Comparison of ENCODE assay signal across 24 cellular contexts in genomic region chr11:126878892-126879291, GRCh38.
"Had no signal": no experiment of that assay in that cellular context is flagged by ENCODE, and none has a peak within 500 bp of the region (broad histone marks: within the 10 kb centered on the region; RNA-seq: fewer than 3 reads in every experiment).

No MANE protein-coding gene starts in this region.

- H3K36me3 Mint-ChIP-seq: activated CD8-positive, alpha-beta memory T cell treated with anti-CD3 and anti-CD28 coated beads, Interleukin-2, amount 10 ng/mL, durations not matched to agents 7 days and 5 days; activated naive CD4-positive, alpha-beta T cell treated with anti-CD3 and anti-CD28 coated beads, Interleukin-2, amount 50 U/mL, for 24 hours had no signal

- H3K9me3 Mint-ChIP-seq: activated B cell treated with CpG ODN at 0.5 μM for 24 hours; activated naive CD4-positive, alpha-beta T cell treated with anti-CD3 and anti-CD28 coated beads, Interleukin-2, amount 50 U/mL, for 24 hours; activated naive CD8-positive, alpha-beta T cell treated with anti-CD3 and anti-CD28 coated beads, Interleukin-2, amount 50 U/mL, for 24 hours; activated T-helper 2 cell treated with anti-CD3 and anti-CD28 coated beads, Interferon-gamma antibody, Interleukin-2, Interleukin-4, amounts not matched to agents 10 μg/mL and 5 μg/mL and 100 μg/mL, durations not matched to agents 14 hours and 24 hours and 36 hours; dendritic cell treated with granulocyte-macrophage colony-stimulating factor and Interleukin-4, amounts not matched to agents 40 ng/mL and 50 ng/mL, for 4 days; nephron; T-helper 2 cell treated with Interferon-gamma antibody and Interleukin-4, amounts not matched to agents 5 μg/mL and 100 μg/mL, for 36 hours had no signal

- H3K4me1 ChIP-seq: breast epithelium, esophagus muscularis mucosa, left ventricle myocardium inferior, psoas muscle, spleen, testis, transverse colon had no signal

- H3K27ac Mint-ChIP-seq: activated B cell treated with CpG ODN at 0.5 μM for 24 hours; activated CD8-positive, alpha-beta memory T cell treated with anti-CD3 and anti-CD28 coated beads, Interleukin-2, amount 10 ng/mL, durations not matched to agents 7 days and 5 days; activated CD8-positive, alpha-beta T cell treated with anti-CD3 and anti-CD28 coated beads, Interleukin-2, amount 10 ng/mL, durations not matched to agents 7 days and 5 days; activated naive CD4-positive, alpha-beta T cell treated with anti-CD3 and anti-CD28 coated beads, Interleukin-2, amount 50 U/mL, for 24 hours; activated naive CD8-positive, alpha-beta T cell treated with anti-CD3 and anti-CD28 coated beads, Interleukin-2, amount 50 U/mL, for 24 hours; activated T-helper 2 cell treated with anti-CD3 and anti-CD28 coated beads, Interferon-gamma antibody, Interleukin-2, Interleukin-4, amounts not matched to agents 10 μg/mL and 5 μg/mL and 100 μg/mL, durations not matched to agents 14 hours and 24 hours and 36 hours; dendritic cell treated with granulocyte-macrophage colony-stimulating factor and Interleukin-4, amounts not matched to agents 40 ng/mL and 50 ng/mL, for 4 days; T-helper 2 cell treated with Interferon-gamma antibody and Interleukin-4, amounts not matched to agents 5 μg/mL and 100 μg/mL, for 36 hours had no signal

- H3K27me3 Mint-ChIP-seq: activated B cell treated with CpG ODN at 0.5 μM for 24 hours; activated CD8-positive, alpha-beta memory T cell treated with anti-CD3 and anti-CD28 coated beads, Interleukin-2, amount 10 ng/mL, durations not matched to agents 7 days and 5 days had no signal

- H3K9me3 ChIP-seq: breast epithelium, esophagus muscularis mucosa, left ventricle myocardium inferior, ovary, psoas muscle, spleen, testis, transverse colon had no signal

- H3K4me1 Mint-ChIP-seq: activated B cell treated with CpG ODN at 0.5 μM for 24 hours; activated CD8-positive, alpha-beta memory T cell treated with anti-CD3 and anti-CD28 coated beads, Interleukin-2, amount 10 ng/mL, durations not matched to agents 7 days and 5 days; activated naive CD4-positive, alpha-beta T cell treated with anti-CD3 and anti-CD28 coated beads, Interleukin-2, amount 50 U/mL, for 24 hours; activated naive CD8-positive, alpha-beta T cell treated with anti-CD3 and anti-CD28 coated beads, Interleukin-2, amount 50 U/mL, for 24 hours had no signal

- DNase-seq: activated B cell treated with CpG ODN at 0.5 μM for 24 hours; activated CD8-positive, alpha-beta memory T cell treated with anti-CD3 and anti-CD28 coated beads, Interleukin-2, amount 10 ng/mL, durations not matched to agents 7 days and 5 days; activated CD8-positive, alpha-beta T cell treated with anti-CD3 and anti-CD28 coated beads, Interleukin-2, amount 10 ng/mL, durations not matched to agents 7 days and 5 days; activated naive CD8-positive, alpha-beta T cell treated with anti-CD3 and anti-CD28 coated beads, Interleukin-2, amount 50 U/mL, for 24 hours; activated T-cell treated with anti-CD3 and anti-CD28 coated beads, Interleukin-2, amount 50 U/mL, for 48 hours; central memory CD4-positive, alpha-beta T cell; effector CD4-positive, alpha-beta T cell; glutamatergic neuron; left ventricle myocardium inferior; ovary; psoas muscle; right cardiac atrium; spleen; stimulated activated CD4-positive, alpha-beta T cell treated with anti-CD3 and anti-CD28 coated beads, Interleukin-2, amount 100 ng/mL, for 48 hours; stimulated activated naive CD4-positive, alpha-beta T cell treated with Interleukin-2 at 50 U/mL for 16 hours; testis; transverse colon had no signal

- H3K4me3 ChIP-seq: breast epithelium, esophagus muscularis mucosa, left ventricle myocardium inferior, ovary, psoas muscle, spleen, testis, transverse colon had no signal

- H3K27ac ChIP-seq: breast epithelium, esophagus muscularis mucosa, left ventricle myocardium inferior, ovary, psoas muscle, spleen, testis, transverse colon had no signal

- H3K36me3 ChIP-seq: breast epithelium, esophagus muscularis mucosa, left ventricle myocardium inferior, ovary, spleen, transverse colon had no signal

- H3K27me3 ChIP-seq: breast epithelium, esophagus muscularis mucosa, ovary, testis, transverse colon had no signal

- H3K4me3 Mint-ChIP-seq: activated B cell treated with CpG ODN at 0.5 μM for 24 hours; activated CD8-positive, alpha-beta memory T cell treated with anti-CD3 and anti-CD28 coated beads, Interleukin-2, amount 10 ng/mL, durations not matched to agents 7 days and 5 days; activated CD8-positive, alpha-beta T cell treated with anti-CD3 and anti-CD28 coated beads, Interleukin-2, amount 10 ng/mL, durations not matched to agents 7 days and 5 days; activated naive CD4-positive, alpha-beta T cell treated with anti-CD3 and anti-CD28 coated beads, Interleukin-2, amount 50 U/mL, for 24 hours; activated naive CD8-positive, alpha-beta T cell treated with anti-CD3 and anti-CD28 coated beads, Interleukin-2, amount 50 U/mL, for 24 hours; dendritic cell treated with granulocyte-macrophage colony-stimulating factor and Interleukin-4, amounts not matched to agents 40 ng/mL and 50 ng/mL, for 4 days; nephron; T-helper 2 cell treated with Interferon-gamma antibody and Interleukin-4, amounts not matched to agents 5 μg/mL and 100 μg/mL, for 36 hours had no signal
